Comparison of ENCODE assay signal across 10 cellular contexts in genomic region chr2:222753251-222753824, GRCh38.
A peak's percentile ranks its signal among the peaks of the same experiment; 100 is the strongest.
DNase-seq lines count a peak whose midpoint lies in the region; ATAC-seq, FAIRE-seq and TF ChIP-seq lines count a peak whose summit lies in the region.
"Had no signal": no experiment of that assay in that cellular context is flagged by ENCODE, and none has a peak within 500 bp of the region (broad histone marks: within the 10 kb centered on the region; RNA-seq: fewer than 3 reads in every experiment).

No MANE protein-coding gene starts in this region.

- H3K4me3 ChIP-seq in small intestine (ENCODE audit: low read depth in 1 of 2, low read length in 2 of 2) = no peak overlapping the region
- H3K4me3 ChIP-seq: skin epidermis, tibial nerve had no signal

- intact Hi-C loops in Right ventricle myocardium superior (cut with DNase I) = loop anchor here (5.0 kb wide), 1 partner anchor 41 kb away; no protein-coding TSS in a partner anchor

- peak; percentile 41 for DNase-seq in M059J (ENCODE audit: low read depth)
- DNase-seq in Right ventricle myocardium superior = peak; percentile 59
- peak; percentile 15 for DNase-seq in small intestine
- DNase-seq in cerebellar nuclear complex (lab: John Stamatoyannopoulos, UW) = no peak
- no peak for DNase-seq in Kasumi-1 (lab: John Stamatoyannopoulos, UW)
- DNase-seq in germinal center (ENCODE audit: low spot score) = no peak

- H3K4me1 ChIP-seq in small intestine (ENCODE audit: control insufficient read depth in 2 of 2, insufficient read depth in 1 of 2, low read depth in 1 of 2, low read length in 1 of 2) = peaks cover 2 to 5% of the 10 kb centered on the region in 2 donors

- ATAC-seq in Right ventricle myocardium superior (ENCODE audit: poor library complexity) (peak; percentile 96), GM21723 (IDR thresholded peaks at IDR 0.05; ENCODE audit: unreplicated experiment) (no peak)

- WGBS in small intestine, 3 donors = 16 to 40% (median 30%) methylated on average over 2 of the region's 2 CpGs

- no peaks in the 10 kb centered on the region for H3K36me3 ChIP-seq in small intestine (ENCODE audit: control insufficient read depth in 2 of 2, insufficient read depth in 2 of 2, low read length in 2 of 2)
- H3K36me3 ChIP-seq: tibial nerve had no signal

- no peak for FAIRE-seq in small intestine (lab: Jason Lieb, UNC)

- no peaks in the 10 kb centered on the region for H3K27me3 ChIP-seq in small intestine (ENCODE audit: control insufficient read depth in 2 of 2, insufficient read depth in 2 of 2, low read length in 2 of 2)
- H3K27me3 ChIP-seq: tibial nerve had no signal

- H3K9me3 ChIP-seq in small intestine (ENCODE audit: control insufficient read depth, low read depth) = no peaks in the 10 kb centered on the region
- H3K9me3 ChIP-seq: tibial nerve had no signal

- no peak overlapping the region for H3K27ac ChIP-seq in small intestine (ENCODE audit: low read depth in 1 of 2, low read length in 1 of 2)
- H3K27ac ChIP-seq: skin epidermis had no signal

TF ChIP-seq in PFSK-1, 5 proteins besides CTCF, POLR2A, EP300 and RAD21:
- TF ChIP-seq FOXP2 (optimal IDR thresholded peaks at IDR 0.05; ENCODE audit: borderline replicate concordance, extremely low read depth, extremely low read length, insufficient read depth) (no peak), TAF1 (IDR thresholded peaks at IDR 0.05; ENCODE audit: borderline replicate concordance, insufficient read depth, low read length) (no peak), SIN3A (IDR thresholded peaks at IDR 0.05; ENCODE audit: borderline replicate concordance, insufficient read depth, low read length) (0 out of 2 replicates have a peak, but pooled peaks have one; percentile 38)
- TF ChIP-seq, protein P1, sequence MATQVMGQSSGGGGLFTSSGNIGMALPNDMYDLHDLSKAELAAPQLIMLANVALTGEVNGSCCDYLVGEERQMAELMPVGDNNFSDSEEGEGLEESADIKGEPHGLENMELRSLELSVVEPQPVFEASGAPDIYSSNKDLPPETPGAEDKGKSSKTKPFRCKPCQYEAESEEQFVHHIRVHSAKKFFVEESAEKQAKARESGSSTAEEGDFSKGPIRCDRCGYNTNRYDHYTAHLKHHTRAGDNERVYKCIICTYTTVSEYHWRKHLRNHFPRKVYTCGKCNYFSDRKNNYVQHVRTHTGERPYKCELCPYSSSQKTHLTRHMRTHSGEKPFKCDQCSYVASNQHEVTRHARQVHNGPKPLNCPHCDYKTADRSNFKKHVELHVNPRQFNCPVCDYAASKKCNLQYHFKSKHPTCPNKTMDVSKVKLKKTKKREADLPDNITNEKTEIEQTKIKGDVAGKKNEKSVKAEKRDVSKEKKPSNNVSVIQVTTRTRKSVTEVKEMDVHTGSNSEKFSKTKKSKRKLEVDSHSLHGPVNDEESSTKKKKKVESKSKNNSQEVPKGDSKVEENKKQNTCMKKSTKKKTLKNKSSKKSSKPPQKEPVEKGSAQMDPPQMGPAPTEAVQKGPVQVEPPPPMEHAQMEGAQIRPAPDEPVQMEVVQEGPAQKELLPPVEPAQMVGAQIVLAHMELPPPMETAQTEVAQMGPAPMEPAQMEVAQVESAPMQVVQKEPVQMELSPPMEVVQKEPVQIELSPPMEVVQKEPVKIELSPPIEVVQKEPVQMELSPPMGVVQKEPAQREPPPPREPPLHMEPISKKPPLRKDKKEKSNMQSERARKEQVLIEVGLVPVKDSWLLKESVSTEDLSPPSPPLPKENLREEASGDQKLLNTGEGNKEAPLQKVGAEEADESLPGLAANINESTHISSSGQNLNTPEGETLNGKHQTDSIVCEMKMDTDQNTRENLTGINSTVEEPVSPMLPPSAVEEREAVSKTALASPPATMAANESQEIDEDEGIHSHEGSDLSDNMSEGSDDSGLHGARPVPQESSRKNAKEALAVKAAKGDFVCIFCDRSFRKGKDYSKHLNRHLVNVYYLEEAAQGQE (IDR thresholded peaks at IDR 0.05; ENCODE audit: insufficient read depth in 1 of 2, low read depth in 2 of 2, low read length in 2 of 2) = peak in 1 of 2 experiments; percentile 27; a peak in 1 of 4 replicates

Comparison
In these comparisons a context has a peak if more than half of its experiments do, and no peak if none do; other contexts are left out.
1. DNase-seq: peak in M059J (single experiment), Right ventricle myocardium superior (single experiment) and small intestine (single experiment); none in cerebellar nuclear complex (0 of 2), Kasumi-1 (0 of 2) and germinal center (single experiment).